ENCODE assay signal across 1 cellular context in the genomic region with DNA sequence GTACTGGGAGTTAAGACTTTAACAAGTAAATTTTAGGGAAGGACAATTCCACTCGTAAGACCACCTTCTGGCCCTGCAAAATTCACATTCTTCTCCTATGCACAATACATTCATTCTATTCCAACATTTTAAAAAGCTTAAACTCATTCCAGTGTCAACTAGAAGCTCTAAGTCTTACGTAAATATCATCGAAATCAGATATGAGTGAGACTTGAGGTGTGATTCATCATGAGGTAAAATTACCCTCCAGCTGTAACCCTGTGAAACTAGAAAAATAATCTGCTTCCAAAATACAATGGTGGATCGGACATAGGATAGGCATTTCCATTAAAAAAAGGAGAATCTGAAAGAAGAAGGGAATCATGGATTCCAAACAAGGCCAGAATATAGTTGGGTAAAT.
TF ChIP-seq lines count a peak whose summit lies in the region.

No MANE protein-coding gene starts in this region.

TF ChIP-seq in SK-N-SH, 30 proteins besides CTCF, POLR2A, EP300 and RAD21 (continued from another document):
- TF ChIP-seq POLR2AphosphoS5 (IDR thresholded peaks at IDR 0.05; ENCODE audit: low read depth, low read length): no peak
